Comparison of ENCODE assay signal across 9 cellular contexts in the genomic region with DNA sequence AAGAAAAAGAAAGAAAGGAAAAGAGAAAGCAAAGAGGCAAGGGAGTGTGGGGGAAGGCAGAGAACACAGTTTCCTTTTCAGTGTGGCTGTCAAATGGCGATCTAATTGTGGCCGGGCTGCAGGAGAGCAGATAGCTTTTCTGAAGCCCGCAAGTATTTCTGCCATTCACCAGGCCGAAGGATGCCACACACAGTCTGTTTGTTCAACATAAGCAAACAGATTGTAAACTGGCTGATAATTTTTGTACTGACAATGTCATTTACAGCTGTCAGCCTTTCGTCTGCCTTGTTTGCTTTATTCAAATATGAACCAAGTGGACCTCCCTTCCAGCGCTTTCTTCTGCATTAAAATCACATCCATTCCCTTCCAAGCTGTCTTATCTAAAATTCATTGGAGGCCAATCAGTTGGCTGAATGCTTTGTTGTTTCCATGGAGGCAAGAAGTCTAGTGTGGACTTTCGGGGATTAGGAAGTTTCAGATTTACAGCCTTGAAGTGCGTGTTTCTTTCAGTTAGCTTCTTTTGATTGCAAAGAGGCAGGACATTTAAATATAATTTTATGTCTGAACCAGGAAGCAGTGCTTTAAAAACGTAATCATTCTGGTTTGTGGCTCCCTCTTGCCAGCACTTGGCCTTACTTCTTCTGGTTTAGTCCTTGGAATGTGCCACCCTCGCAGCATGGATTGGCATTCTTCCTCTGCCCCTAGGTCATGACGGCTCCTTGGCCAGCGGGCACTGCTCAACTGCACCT.
DNase-seq lines count a peak whose midpoint lies in the region; ATAC-seq and TF ChIP-seq lines count a peak whose summit lies in the region.
"Had no signal": no experiment of that assay in that cellular context is flagged by ENCODE, and none has a peak within 500 bp of the region (broad histone marks: within the 10 kb centered on the region; RNA-seq: fewer than 3 reads in every experiment).

No MANE protein-coding gene starts in this region.

- H3K4me3 Mint-ChIP-seq in natural killer cell treated with Interleukin-12 subunit alpha and Interleukin-12 subunit beta and Interleukin-15 and Interleukin-18, amount 100 ng/mL, for 72 hours: peak overlapping the region; percentile 77

- H3K4me3 ChIP-seq in mammary epithelial cell (replicated peaks in 1 of 3; ENCODE audit: insufficient read depth in 1 of 3, low read depth in 2 of 3, low read length in 3 of 3): no peak overlapping the region

- H3K27me3 Mint-ChIP-seq in natural killer cell treated with Interleukin-12 subunit alpha and Interleukin-12 subunit beta and Interleukin-15 and Interleukin-18, amount 100 ng/mL, for 72 hours: no peaks in the 10 kb centered on the region

- H3K36me3 ChIP-seq in mammary epithelial cell (ENCODE audit: insufficient read depth, low read length): no peaks in the 10 kb centered on the region

- intact Hi-C loops in mammary epithelial cell (cut with micrococcal nuclease): no loop called here

- no peak overlapping the region for H3K9ac ChIP-seq in mammary epithelial cell (ENCODE audit: insufficient read depth, low read length)

- peaks cover 5% of the 10 kb centered on the region for H3K9me3 Mint-ChIP-seq in natural killer cell treated with Interleukin-12 subunit alpha and Interleukin-12 subunit beta and Interleukin-15 and Interleukin-18, amount 100 ng/mL, for 72 hours

- dilution Hi-C loops in mammary epithelial cell (cut with HindIII; ENCODE audit: low sequenced_read_pairs): no loop called here

- peak overlapping the region; percentile 68 for H2AFZ ChIP-seq in mammary epithelial cell (ENCODE audit: low read depth, low read length)

- peak overlapping the region; percentile 47 for H3K4me2 ChIP-seq in mammary epithelial cell (ENCODE audit: insufficient read depth, low read depth, low read length)

- TF ChIP-seq CTCF in mammary epithelial cell (conservative IDR thresholded peaks at IDR 0.05 in 1 of 2, IDR thresholded peaks at IDR 0.05 in 1 of 2; ENCODE audit: extremely low read depth in 1 of 2, insufficient read depth in 1 of 2, low read depth in 1 of 2, low read length in 2 of 2): no peak

- H3K4me1 ChIP-seq in mammary epithelial cell (ENCODE audit: insufficient read depth, low read length): peaks cover 21% of the 10 kb centered on the region

- H3K36me3 Mint-ChIP-seq in natural killer cell treated with Interleukin-12 subunit alpha and Interleukin-12 subunit beta and Interleukin-15 and Interleukin-18, amount 100 ng/mL, for 72 hours: no peaks in the 10 kb centered on the region

- BruUV-seq in mammary epithelial cell (replicated peaks; lab: Mats Ljungman, UMichigan): no TSS peak

- no peaks in the 10 kb centered on the region for H3K27me3 ChIP-seq in mammary epithelial cell (ENCODE audit: insufficient read depth, low read length)

- 61% methylated on average over 11 of the region's 12 CpGs for WGBS in mammary epithelial cell (ENCODE audit: low coverage, missing lambda C conversion rate)

- in situ Hi-C loops in mammary epithelial cell (cut with MboI; ENCODE audit: low sequenced_read_pairs in 2 of 2): no loop called here

- ATAC-seq in natural killer cell treated with Interleukin-12 subunit alpha and Interleukin-12 subunit beta and Interleukin-15 and Interleukin-18, amount 100 ng/mL, for 72 hours: peak in 1 of 2 donors; percentile 76
- no peak for ATAC-seq in GM19455 (IDR thresholded peaks at IDR 0.05; ENCODE audit: unreplicated experiment)

- H3K9me3 ChIP-seq in mammary epithelial cell (replicated peaks; ENCODE audit: insufficient read depth, low read length): no peaks in the 10 kb centered on the region

- peak overlapping the region in 1 of 2 donors; percentile 69 for H3K27ac Mint-ChIP-seq in natural killer cell treated with Interleukin-12 subunit alpha and Interleukin-12 subunit beta and Interleukin-15 and Interleukin-18, amount 100 ng/mL, for 72 hours

- H3K79me2 ChIP-seq in mammary epithelial cell (ENCODE audit: insufficient read depth, low read length): no peaks in the 10 kb centered on the region

- CTCF ChIA-PET in mammary epithelial cell (lab: Charles Lee; ENCODE audit: low non-redundant PET): no interaction called here

- no peaks in the 10 kb centered on the region for H4K20me1 ChIP-seq in mammary epithelial cell (ENCODE audit: insufficient read depth, low read length)

- DNase-seq in COLO668 (lab: John Stamatoyannopoulos, UW; ENCODE audit: unreplicated experiment) (peak; percentile 59), NCI-H1092 treated with DMSO at 0.1 percent for 48 hours (lab: John Stamatoyannopoulos, UW) (peak; percentile 85), mammary epithelial cell (no peak), 8988T (no peak), NCI-H187 treated with DMSO at 0.1 percent for 48 hours (lab: John Stamatoyannopoulos, UW) (no peak)
- DNase-seq in natural killer cell treated with Interleukin-12 subunit alpha and Interleukin-12 subunit beta and Interleukin-15 and Interleukin-18, amount 100 ng/mL, for 72 hours (ENCODE audit: low spot score): no peak
- DNase-seq in stimulated activated naive CD4-positive, alpha-beta T cell (lab: John Stamatoyannopoulos, UW): no peak
- DNase-seq: activated CD4-positive, CD25-positive, alpha-beta regulatory T cell had no signal

- no peak overlapping the region for H3K27ac ChIP-seq in mammary epithelial cell (ENCODE audit: insufficient read depth, low read depth, low read length)

- peaks cover 12 to 20% of the 10 kb centered on the region in 2 donors for H3K4me1 Mint-ChIP-seq in natural killer cell treated with Interleukin-12 subunit alpha and Interleukin-12 subunit beta and Interleukin-15 and Interleukin-18, amount 100 ng/mL, for 72 hours (ENCODE audit: low read depth in 2 of 2)

Comparison
In these comparisons a context has a peak if more than half of its experiments do, and no peak if none do; other contexts are left out.
1. DNase-seq: peak in COLO668 (single experiment) and NCI-H1092 treated with DMSO at 0.1 percent for 48 hours (single experiment); none in mammary epithelial cell (single experiment), natural killer cell treated with Interleukin-12 subunit alpha and Interleukin-12 subunit beta and Interleukin-15 and Interleukin-18, amount 100 ng/mL, for 72 hours (single experiment), stimulated activated naive CD4-positive, alpha-beta T cell (0 of 6), 8988T (single experiment) and NCI-H187 treated with DMSO at 0.1 percent for 48 hours (single experiment).